In the genomic region with DNA sequence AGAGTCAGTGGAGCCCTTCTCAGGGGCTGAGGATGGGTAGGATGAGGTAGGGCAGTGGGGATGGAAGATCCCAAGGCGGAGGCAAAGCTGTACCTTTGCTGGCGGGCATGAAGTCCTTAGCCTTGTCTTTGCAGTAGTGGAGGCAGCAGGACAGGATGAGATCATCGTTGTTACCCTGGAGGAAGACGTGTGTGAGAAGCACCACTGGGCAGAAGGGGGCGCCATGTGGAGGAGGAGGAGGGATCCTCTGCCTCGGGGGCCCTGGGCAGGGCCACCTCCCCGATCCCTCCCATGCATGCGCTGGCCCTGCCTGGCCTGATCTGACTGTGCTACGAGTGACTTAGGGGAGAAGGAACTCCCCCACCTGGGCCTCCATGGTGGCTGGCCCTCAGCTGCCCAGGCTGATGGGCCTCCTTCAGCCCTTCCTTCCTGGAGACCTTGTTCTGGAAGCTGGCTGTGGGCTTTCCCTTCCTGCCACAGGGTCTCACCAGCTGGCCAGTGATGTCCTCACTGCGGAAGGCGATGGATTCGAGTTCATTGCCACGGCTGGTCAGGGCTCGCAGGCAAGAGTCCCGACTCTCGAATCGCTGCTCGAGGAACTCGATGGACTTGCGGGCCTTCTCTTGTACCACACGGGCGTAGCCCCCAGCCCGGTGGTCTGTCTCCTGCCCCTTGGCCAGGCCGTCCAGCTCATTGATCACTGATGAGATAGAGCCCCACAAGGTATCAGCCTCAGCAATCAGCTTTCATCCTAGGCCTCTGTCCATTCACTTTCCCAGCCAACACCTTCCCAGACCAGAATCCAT, we compare ENCODE assay signal across 8 cellular contexts. TPM values are rescaled to one million over a fixed set of nuclear protein-coding genes. Genes with fewer than 3 reads are reported as not detected.
DNase-seq lines count a peak whose midpoint lies in the region; ATAC-seq and TF ChIP-seq lines count a peak whose summit lies in the region.

No MANE protein-coding gene starts in this region.

- WGBS in adrenal gland, 4 donors, result 53 to 82% (median 75%) methylated on average over 7 to 24 of the region's 24 CpGs
- 70 to 84% (median 81%) methylated on average over 14 to 24 of the region's 24 CpGs for WGBS in stomach, 5 donors

- peaks cover 6 to 47% of the 10 kb centered on the region in 2 donors for H3K4me1 ChIP-seq in adrenal gland (replicated peaks in 1 of 2)
- H3K4me1 ChIP-seq in stomach, result peaks cover 23 to 87% (median 60%) of the 10 kb centered on the region in 4 donors

- ATAC-seq in GM18907 (IDR thresholded peaks at IDR 0.05; ENCODE audit: unreplicated experiment) (no peak), GM18520 (IDR thresholded peaks at IDR 0.05; ENCODE audit: unreplicated experiment) (no peak)

- H3K9me3 ChIP-seq in adrenal gland (replicated peaks in 1 of 3), result no peaks in the 10 kb centered on the region
- H3K9me3 ChIP-seq in stomach, result no peaks in the 10 kb centered on the region

- TF ChIP-seq CTCF in GM12864 (IDR thresholded peaks at IDR 0.05; ENCODE audit: low read depth, low read length, missing control alignments) (peak; percentile 75), adrenal gland (IDR thresholded peaks at IDR 0.05) (peak in 4 of 6 experiments; percentile 26 to 43 (median 37)), stomach (IDR thresholded peaks at IDR 0.05) (peak in 2 of 7 experiments; percentile 9 to 18)

- H3K27me3 ChIP-seq in adrenal gland, result no peaks in the 10 kb centered on the region
- H3K27me3 ChIP-seq in stomach, result peaks cover 0 to 7% (median 0%) of the 10 kb centered on the region in 3 donors

- TF ChIP-seq POLR2A in adrenal gland (IDR thresholded peaks at IDR 0.05), result no peak
- TF ChIP-seq POLR2A in stomach (IDR thresholded peaks at IDR 0.05), result no peak

- TF ChIP-seq EP300 in stomach (IDR thresholded peaks at IDR 0.05), result no peak

- H3K27ac ChIP-seq in adrenal gland (peak overlapping the region in 4 of 5 donors; percentile 5 to 88 (median 55)), stomach (peak overlapping the region; percentile 57 to 94 (median 90))

- H3K4me3 ChIP-seq in GM12864 (ENCODE audit: low read depth, low read length) (no peak overlapping the region), adrenal gland (no peak overlapping the region), stomach (no peak overlapping the region)

- H3K36me3 ChIP-seq in adrenal gland (replicated peaks in 1 of 2) (peaks cover 0 to 21% of the 10 kb centered on the region in 2 donors), stomach (peaks cover 10 to 83% (median 79%) of the 10 kb centered on the region in 4 donors)

- DNase-seq in GM12864 (ENCODE audit: low read depth), result no peak
- peak; percentile 30 to 39 for DNase-seq in NOMO-1 (lab: John Stamatoyannopoulos, UW; ENCODE audit: unreplicated experiment in 2 of 2)
- DNase-seq in adrenal gland, result peak in 3 of 7 donors; percentile 56 to 71 (median 60)
- DNase-seq in left kidney (ENCODE audit: low read depth, low spot score), result peak; percentile 68
- no peak for DNase-seq in stomach
- no peak for DNase-seq in DMS79 (lab: John Stamatoyannopoulos, UW)

- intact Hi-C loops in adrenal gland (cut with DNase I), result no loop called here
- intact Hi-C loops in stomach (cut with DNase I; ENCODE audit: low total_unique reads), result no loop called here

RNA-seq across cellular contexts. Expression of a gene that starts 10.3 kb away (rescaled TPM):
- 10 to 100 TPM in 7 of 8 donors, 1 to 10 TPM in 1; 9.8 to 61.8 (median 31.5) TPM for total RNA-seq in adrenal gland
- polyA plus RNA-seq in adrenal gland, result 10 to 100 TPM in 1 of 3 donors, 1 to 10 TPM in 1, under 1 TPM in 1; 0.92 to 16.7 (median 7.7) TPM
- 100 to 1,000 TPM in 1 of 5 donors, 10 to 100 TPM in 1, 1 to 10 TPM in 3; 7.6 to 107 (median 9.4) TPM for total RNA-seq in stomach
- 10 to 100 TPM in 1 of 3 donors, 1 to 10 TPM in 2; 1.5 to 11.2 (median 6.2) TPM for polyA plus RNA-seq in stomach

RNA-seq across cellular contexts. Expression of a gene that starts 23.4 kb away (rescaled TPM):
- total RNA-seq in adrenal gland (10 to 100 TPM; 37.2 to 75.9 (median 55.6) TPM), stomach (10 to 100 TPM in 3 of 5 donors, 1 to 10 TPM in 1, not detected in 1; 3.1 to 31.9 (median 17.3) TPM)
- polyA plus RNA-seq in adrenal gland (100 to 1,000 TPM in 2 of 3 donors, 10 to 100 TPM in 1; 57.5 to 155 (median 102) TPM), stomach (10 to 100 TPM; 60.3 to 83.4 (median 66.7) TPM)

RNA-seq across cellular contexts. Expression of a gene that starts 35.2 kb away (rescaled TPM):
- total RNA-seq in adrenal gland (10 to 100 TPM; 37.7 to 65.3 (median 57.7) TPM), stomach (100 to 1,000 TPM in 2 of 5 donors, 10 to 100 TPM in 3; 26.1 to 188 (median 95.0) TPM)
- polyA plus RNA-seq in adrenal gland (100 to 1,000 TPM in 1 of 3 donors, 10 to 100 TPM in 2; 34.3 to 100 (median 69.7) TPM), stomach (10 to 100 TPM; 11.6 to 27.9 (median 17.7) TPM)

RNA-seq across cellular contexts. Expression of a gene that starts 40.0 kb away (rescaled TPM):
- total RNA-seq in adrenal gland (1 to 10 TPM; 5.1 to 9.4 (median 8.0) TPM), stomach (under 1 TPM in 2 of 5 donors, not detected in 3; 0.58 to 0.92 TPM)
- polyA plus RNA-seq in adrenal gland (1 to 10 TPM; 1.8 to 2.4 (median 1.9) TPM), stomach (under 1 TPM in 2 of 3 donors, not detected in 1; 0.50 to 0.85 TPM)

Comparison
In these comparisons a context has a peak if more than half of its experiments do, and no peak if none do; other contexts are left out.
1. DNase-seq: peak in NOMO-1 (2 of 2) and left kidney (single experiment); none in GM12864 (single experiment), stomach (single experiment) and DMS79 (single experiment).